Comparison of ENCODE assay signal across 8 cellular contexts in genomic region chr1:159936284-159936904, GRCh38. TPM values are rescaled to one million over a fixed set of nuclear protein-coding genes. Genes with fewer than 3 reads are reported as not detected.
A peak's percentile ranks its signal among the peaks of the same experiment; 100 is the strongest.
DNase-seq lines count a peak whose midpoint lies in the region; ATAC-seq and TF ChIP-seq lines count a peak whose summit lies in the region.

No MANE protein-coding gene starts in this region.

- H3K27me3 Mint-ChIP-seq in activated T-cell treated with anti-CD3 and anti-CD28 coated beads, Interleukin-2, amount 50 U/mL, for 24 hours: peaks cover 3% of the 10 kb centered on the region
- no peaks in the 10 kb centered on the region for H3K27me3 Mint-ChIP-seq in neural crest cell (ENCODE audit: low read depth)

- no peak overlapping the region for H3K4me3 Mint-ChIP-seq in activated T-cell treated with anti-CD3 and anti-CD28 coated beads, Interleukin-2, amount 50 U/mL, for 24 hours
- H3K4me3 Mint-ChIP-seq in neural crest cell: no peak overlapping the region

- H3K4me1 ChIP-seq in OCI-LY3 (ENCODE audit: low read length) (peaks cover 64% of the 10 kb centered on the region), testis (peaks cover 3% of the 10 kb centered on the region)

- peak; percentile 31 for DNase-seq in DMS79 (lab: John Stamatoyannopoulos, UW)
- peak; percentile 93 for DNase-seq in activated T-cell treated with anti-CD3 and anti-CD28 coated beads, Interleukin-2, amount 50 U/mL, for 24 hours
- peak; percentile 15 for DNase-seq in fibroblast of gingiva (ENCODE audit: low read depth)
- peak; percentile 97 for DNase-seq in neural crest cell (ENCODE audit: low read depth, low spot score)
- DNase-seq in testis: peak; percentile 74
- DNase-seq in NCI-H524 treated with DMSO at 0.1 percent for 48 hours (lab: John Stamatoyannopoulos, UW): no peak

- TF ChIP-seq CTCF in OCI-LY3 (IDR thresholded peaks at IDR 0.05; ENCODE audit: low read depth, low read length): peak; percentile 94
- TF ChIP-seq CTCF in neural crest cell (conservative IDR thresholded peaks at IDR 0.05): peak; percentile 99
- TF ChIP-seq CTCF in testis (IDR thresholded peaks at IDR 0.05): peak; percentile 94 to 100 (median 97)

- H3K4me1 Mint-ChIP-seq in activated T-cell treated with anti-CD3 and anti-CD28 coated beads, Interleukin-2, amount 50 U/mL, for 24 hours (ENCODE audit: low read depth): peaks cover 4% of the 10 kb centered on the region
- H3K4me1 Mint-ChIP-seq in neural crest cell: peaks cover 23% of the 10 kb centered on the region

- ATAC-seq in HG03196 (IDR thresholded peaks at IDR 0.05; ENCODE audit: unreplicated experiment): peak; percentile 38

- no peaks in the 10 kb centered on the region for H3K9me3 Mint-ChIP-seq in activated T-cell treated with anti-CD3 and anti-CD28 coated beads, Interleukin-2, amount 50 U/mL, for 24 hours
- no peaks in the 10 kb centered on the region for H3K9me3 Mint-ChIP-seq in neural crest cell

- H3K79me2 ChIP-seq in OCI-LY3 (ENCODE audit: low read length): no peaks in the 10 kb centered on the region

- H3K27me3 ChIP-seq in OCI-LY3 (ENCODE audit: low read depth, low read length) (peaks cover 15% of the 10 kb centered on the region; the same call in 1 of the 2 replicates), testis (no peaks in the 10 kb centered on the region)

- H3K27ac ChIP-seq in OCI-LY3 (ENCODE audit: low read length): no peak overlapping the region
- H3K27ac ChIP-seq in testis: no peak overlapping the region

- peak overlapping the region; percentile 56; the same call in 1 of the 2 replicates for H3K4me3 ChIP-seq in OCI-LY3 (ENCODE audit: low read length)
- H3K4me3 ChIP-seq in testis: no peak overlapping the region

- intact Hi-C loops in testis (cut with DNase I; ENCODE audit: low total_unique reads): no loop called here

- peaks cover 5% of the 10 kb centered on the region for H4K20me1 ChIP-seq in OCI-LY3 (ENCODE audit: insufficient read depth, low read length)

- H3K36me3 ChIP-seq in OCI-LY3 (replicated peaks; ENCODE audit: low read depth, low read length) (no peaks in the 10 kb centered on the region), testis (ENCODE audit: low read depth, missing control alignments) (no peaks in the 10 kb centered on the region)

- H3K4me2 ChIP-seq in OCI-LY3 (ENCODE audit: low read length): peak overlapping the region; percentile 91

- no peak for TF ChIP-seq POLR2A in testis (IDR thresholded peaks at IDR 0.05)

- no peak overlapping the region for H3K27ac Mint-ChIP-seq in activated T-cell treated with anti-CD3 and anti-CD28 coated beads, Interleukin-2, amount 50 U/mL, for 24 hours
- no peak overlapping the region for H3K27ac Mint-ChIP-seq in neural crest cell (ENCODE audit: unreplicated experiment)

- H3K36me3 Mint-ChIP-seq in activated T-cell treated with anti-CD3 and anti-CD28 coated beads, Interleukin-2, amount 50 U/mL, for 24 hours (ENCODE audit: low read depth): no peaks in the 10 kb centered on the region
- peaks cover 2% of the 10 kb centered on the region for H3K36me3 Mint-ChIP-seq in neural crest cell (ENCODE audit: low read depth)

- 33 to 36% methylated on average over 7 to 15 of the region's 15 CpGs for WGBS in testis, 2 donors

- no peaks in the 10 kb centered on the region for H3K9me3 ChIP-seq in OCI-LY3 (ENCODE audit: insufficient read depth, low read length)
- H3K9me3 ChIP-seq in testis: no peaks in the 10 kb centered on the region

- peak overlapping the region; percentile 50; the same call in 1 of the 2 replicates for H3K9ac ChIP-seq in OCI-LY3 (ENCODE audit: low read length)

- H2AFZ ChIP-seq in OCI-LY3 (ENCODE audit: low read depth, low read length): no peak overlapping the region

RNA-seq across cellular contexts. Expression of gene IGSF9, which starts 9.0 kb away (rescaled TPM):
- total RNA-seq in neural crest cell (23.9 and 24.5 TPM in 2 replicates), testis (10 to 100 TPM in 1 of 2 donors, 1 to 10 TPM in 1; 4.8 to 10.2 TPM)
- polyA plus RNA-seq in testis (ENCODE audit: insufficient read depth, low read depth, low replicate concordance): 7.9 TPM

RNA-seq across cellular contexts. Expression of gene TAGLN2, which starts 11.1 kb away (rescaled TPM):
- total RNA-seq in neural crest cell (20.1 and 20.9 TPM in 2 replicates), testis (100 to 1,000 TPM; 204 to 389 TPM)
- 305 TPM for polyA plus RNA-seq in testis (ENCODE audit: insufficient read depth, low read depth, low replicate concordance)

RNA-seq across cellular contexts. Expression of gene SLAMF9, which starts 17.6 kb away (rescaled TPM):
- total RNA-seq in neural crest cell (not detected in 2 replicates), testis (1 to 10 TPM in 1 of 2 donors, not detected in 1; 2.0 TPM)
- polyA plus RNA-seq in testis (ENCODE audit: insufficient read depth, low read depth, low replicate concordance): 0.74 TPM

RNA-seq across cellular contexts. Expression of gene CFAP45, which starts 36.4 kb away (rescaled TPM):
- total RNA-seq in neural crest cell (not detected in 2 replicates), testis (10 to 100 TPM; 13.0 to 30.4 TPM)
- 59.6 TPM for polyA plus RNA-seq in testis (ENCODE audit: insufficient read depth, low read depth, low replicate concordance)
